Comparison of ENCODE assay signal across 1 cellular context in the genomic region with DNA sequence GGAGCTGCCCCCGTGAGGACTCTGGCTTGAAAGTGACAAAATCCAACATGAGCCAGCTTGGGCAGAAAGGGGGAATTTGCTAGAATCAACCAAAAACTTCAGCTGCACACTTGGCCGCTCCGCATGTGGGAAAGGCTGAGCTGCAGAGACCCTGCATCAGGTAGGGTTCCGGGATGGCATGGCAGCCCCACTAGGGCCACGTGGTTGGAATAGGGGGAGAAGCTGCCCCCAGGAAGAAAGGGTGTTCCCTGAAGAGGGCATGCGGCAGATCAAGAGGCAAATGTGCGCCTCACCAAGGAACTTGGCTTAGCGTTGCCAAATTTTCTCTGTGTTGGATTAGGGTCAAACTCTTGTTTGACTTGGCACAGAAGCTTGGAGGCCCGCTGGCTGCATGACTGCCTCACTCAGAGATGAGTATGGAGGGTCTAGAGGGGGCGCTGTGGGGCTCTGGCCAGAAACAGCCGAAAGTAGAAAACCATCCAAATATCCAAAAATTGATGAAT.
TF ChIP-seq lines count a peak whose summit lies in the region.

No MANE protein-coding gene starts in this region.

TF ChIP-seq in GM23338, 12 proteins besides CTCF, POLR2A, EP300 and RAD21 (continued from another document):
- TF ChIP-seq REST (IDR thresholded peaks at IDR 0.05; ENCODE audit: unreplicated experiment) = no peak
- no peak for TF ChIP-seq EZH2phosphoT487 (IDR thresholded peaks at IDR 0.05; ENCODE audit: unreplicated experiment)
- TF ChIP-seq ETS1 (IDR thresholded peaks at IDR 0.05) = no peak
- TF ChIP-seq ZNF114 (CRISPR knock-in tag; IDR thresholded peaks at IDR 0.05) = no peak
- no peak for TF ChIP-seq ZNF331 (CRISPR knock-in tag; IDR thresholded peaks at IDR 0.05; ENCODE audit: low read depth)
- no peak for TF ChIP-seq NANOG (IDR thresholded peaks at IDR 0.05; ENCODE audit: borderline replicate concordance)
- TF ChIP-seq JUNB (IDR thresholded peaks at IDR 0.05; ENCODE audit: unreplicated experiment) = no peak
- no peak for TF ChIP-seq EZH2 (IDR thresholded peaks at IDR 0.05; ENCODE audit: low read depth, unreplicated experiment)
- TF ChIP-seq STAT1 (IDR thresholded peaks at IDR 0.05; ENCODE audit: unreplicated experiment) = no peak
